In the genomic region with DNA sequence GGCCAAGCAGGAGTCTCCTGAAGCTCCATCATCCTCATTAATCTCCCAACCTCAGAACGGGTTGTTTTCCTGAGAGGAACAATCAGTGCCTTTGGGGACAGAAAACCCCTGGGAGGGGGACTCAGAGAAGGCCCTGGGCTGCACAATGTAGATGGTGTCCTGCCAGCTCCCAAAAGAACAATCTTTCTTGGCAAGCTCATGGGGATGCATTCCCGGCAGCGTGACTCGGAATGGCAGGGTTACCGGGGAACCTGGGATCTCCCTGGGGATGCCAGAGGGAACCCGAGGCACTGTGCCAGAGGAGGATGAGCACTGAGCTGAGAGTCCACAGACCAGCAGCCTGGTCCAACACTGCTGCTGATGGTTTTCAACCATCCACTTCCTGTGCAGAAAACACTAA, we compare ENCODE assay signal across 33 cellular contexts.
"Had no signal": no experiment of that assay in that cellular context is flagged by ENCODE, and none has a peak within 500 bp of the region (broad histone marks: within the 10 kb centered on the region; RNA-seq: fewer than 3 reads in every experiment).

No MANE protein-coding gene starts in this region.

- H3K36me3 ChIP-seq: brain microvascular endothelial cell, SJCRH30, WERI-Rb-1 had no signal

- H3K9me3 Mint-ChIP-seq: activated CD4-positive, alpha-beta memory T cell treated with anti-CD3 and anti-CD28 coated beads, Interleukin-2, amount 10 ng/mL, durations not matched to agents 7 days and 5 days; activated naive CD4-positive, alpha-beta T cell treated with anti-CD3 and anti-CD28 coated beads, Interleukin-2, amount 10 ng/mL, durations not matched to agents 7 days and 5 days; activated naive CD8-positive, alpha-beta T cell treated with anti-CD3 and anti-CD28 coated beads, Interleukin-2, amount 50 U/mL, for 24 hours had no signal

- H3K4me1 ChIP-seq: SJCRH30 had no signal

- H3K4me3 Mint-ChIP-seq: activated CD4-positive, alpha-beta memory T cell treated with anti-CD3 and anti-CD28 coated beads, Interleukin-2, amount 10 ng/mL, durations not matched to agents 7 days and 5 days; activated CD8-positive, alpha-beta memory T cell treated with anti-CD3 and anti-CD28 coated beads, Interleukin-2, amount 10 ng/mL, durations not matched to agents 7 days and 5 days; activated naive CD4-positive, alpha-beta T cell treated with anti-CD3 and anti-CD28 coated beads, Interleukin-2, amount 10 ng/mL, durations not matched to agents 7 days and 5 days; activated naive CD8-positive, alpha-beta T cell; activated naive CD8-positive, alpha-beta T cell treated with anti-CD3 and anti-CD28 coated beads, Interleukin-2, amount 50 U/mL, for 24 hours had no signal

- H2AFZ ChIP-seq: PC-9 had no signal

- ATAC-seq: activated CD8-positive, alpha-beta memory T cell treated with anti-CD3 and anti-CD28 coated beads, Interleukin-2, amount 10 ng/mL, durations not matched to agents 7 days and 5 days; activated naive CD8-positive, alpha-beta T cell treated with anti-CD3 and anti-CD28 coated beads, Interleukin-2, amount 50 U/mL, for 24 hours; K562 had no signal

- H3K36me3 Mint-ChIP-seq: activated CD8-positive, alpha-beta memory T cell treated with anti-CD3 and anti-CD28 coated beads, Interleukin-2, amount 10 ng/mL, durations not matched to agents 7 days and 5 days; activated naive CD4-positive, alpha-beta T cell treated with anti-CD3 and anti-CD28 coated beads, Interleukin-2, amount 10 ng/mL, durations not matched to agents 7 days and 5 days; activated naive CD8-positive, alpha-beta T cell had no signal

- H3K27me3 ChIP-seq: SJCRH30 had no signal

- H3K4me1 Mint-ChIP-seq: activated CD4-positive, alpha-beta memory T cell treated with anti-CD3 and anti-CD28 coated beads, Interleukin-2, amount 10 ng/mL, durations not matched to agents 7 days and 5 days; activated CD8-positive, alpha-beta memory T cell treated with anti-CD3 and anti-CD28 coated beads, Interleukin-2, amount 10 ng/mL, durations not matched to agents 7 days and 5 days; activated naive CD4-positive, alpha-beta T cell treated with anti-CD3 and anti-CD28 coated beads, Interleukin-2, amount 10 ng/mL, durations not matched to agents 7 days and 5 days; activated naive CD8-positive, alpha-beta T cell treated with anti-CD3 and anti-CD28 coated beads, Interleukin-2, amount 50 U/mL, for 24 hours had no signal

- H3K27ac Mint-ChIP-seq: activated CD4-positive, alpha-beta memory T cell treated with anti-CD3 and anti-CD28 coated beads, Interleukin-2, amount 10 ng/mL, durations not matched to agents 7 days and 5 days; activated CD8-positive, alpha-beta memory T cell treated with anti-CD3 and anti-CD28 coated beads, Interleukin-2, amount 10 ng/mL, durations not matched to agents 7 days and 5 days; activated naive CD4-positive, alpha-beta T cell treated with anti-CD3 and anti-CD28 coated beads, Interleukin-2, amount 10 ng/mL, durations not matched to agents 7 days and 5 days; activated naive CD8-positive, alpha-beta T cell; activated naive CD8-positive, alpha-beta T cell treated with anti-CD3 and anti-CD28 coated beads, Interleukin-2, amount 50 U/mL, for 24 hours had no signal

- H3K9me3 ChIP-seq: SJCRH30 had no signal

- H3K4me3 ChIP-seq: K562, PC-9, SJCRH30, SK-N-MC had no signal

- DNase-seq: activated CD4-positive, alpha-beta memory T cell treated with anti-CD3 and anti-CD28 coated beads, Interleukin-2, amount 10 ng/mL, durations not matched to agents 7 days and 5 days; activated CD4-positive, alpha-beta T cell treated with anti-CD3 and anti-CD28 coated beads for 1 hour; activated CD4-positive, alpha-beta T cell treated with anti-CD3 and anti-CD28 coated beads for 48 hours; activated CD4-positive, CD25-positive, alpha-beta regulatory T cell; activated CD8-positive, alpha-beta memory T cell treated with anti-CD3 and anti-CD28 coated beads for 24 hours; activated CD8-positive, alpha-beta memory T cell treated with anti-CD3 and anti-CD28 coated beads, Interleukin-2, amount 10 ng/mL, durations not matched to agents 7 days and 5 days; activated CD8-positive, alpha-beta memory T cell treated with anti-CD3 and anti-CD28 coated beads, Interleukin-2, amount 50 U/mL, for 48 hours; activated effector memory CD4-positive, alpha-beta T cell treated with Interleukin-2 at 50 U/mL for 16 hours; activated naive CD4-positive, alpha-beta T cell treated with anti-CD3 and anti-CD28 coated beads, Interleukin-2, amount 10 ng/mL, durations not matched to agents 7 days and 5 days; activated naive CD8-positive, alpha-beta T cell treated with anti-CD3 and anti-CD28 coated beads, Interleukin-2, amount 50 U/mL, for 24 hours; activated T-cell treated with anti-CD3 and anti-CD28 coated beads, Interleukin-2, amount 50 U/mL, for 48 hours; brain microvascular endothelial cell; IMR-90; Karpas-422; MM.1S; MV-4-11; NCI-H1092; NCI-H1436 treated with DMSO at 0.1 percent for 48 hours; NCI-H1694 treated with DMSO at 0.1 percent for 48 hours; NCI-H2029; NCI-H345; NCI-H524 treated with DMSO at 0.1 percent for 48 hours; NCI-H748 treated with DMSO at 0.1 percent for 48 hours; NK-92 treated with Interleukin-12 subunit alpha and Interleukin-12 subunit beta, amount 100 ng/mL, for 24 hours; PC-9; SHP77; SJCRH30; T1000; WERI-Rb-1 had no signal

- H3K27ac ChIP-seq: brain microvascular endothelial cell, PC-9, RWPE1, SJCRH30, SK-N-MC, WERI-Rb-1 had no signal

- H3K4me2 ChIP-seq: PC-9 had no signal
